Comparison of ENCODE assay signal across 7 cellular contexts in the genomic region with DNA sequence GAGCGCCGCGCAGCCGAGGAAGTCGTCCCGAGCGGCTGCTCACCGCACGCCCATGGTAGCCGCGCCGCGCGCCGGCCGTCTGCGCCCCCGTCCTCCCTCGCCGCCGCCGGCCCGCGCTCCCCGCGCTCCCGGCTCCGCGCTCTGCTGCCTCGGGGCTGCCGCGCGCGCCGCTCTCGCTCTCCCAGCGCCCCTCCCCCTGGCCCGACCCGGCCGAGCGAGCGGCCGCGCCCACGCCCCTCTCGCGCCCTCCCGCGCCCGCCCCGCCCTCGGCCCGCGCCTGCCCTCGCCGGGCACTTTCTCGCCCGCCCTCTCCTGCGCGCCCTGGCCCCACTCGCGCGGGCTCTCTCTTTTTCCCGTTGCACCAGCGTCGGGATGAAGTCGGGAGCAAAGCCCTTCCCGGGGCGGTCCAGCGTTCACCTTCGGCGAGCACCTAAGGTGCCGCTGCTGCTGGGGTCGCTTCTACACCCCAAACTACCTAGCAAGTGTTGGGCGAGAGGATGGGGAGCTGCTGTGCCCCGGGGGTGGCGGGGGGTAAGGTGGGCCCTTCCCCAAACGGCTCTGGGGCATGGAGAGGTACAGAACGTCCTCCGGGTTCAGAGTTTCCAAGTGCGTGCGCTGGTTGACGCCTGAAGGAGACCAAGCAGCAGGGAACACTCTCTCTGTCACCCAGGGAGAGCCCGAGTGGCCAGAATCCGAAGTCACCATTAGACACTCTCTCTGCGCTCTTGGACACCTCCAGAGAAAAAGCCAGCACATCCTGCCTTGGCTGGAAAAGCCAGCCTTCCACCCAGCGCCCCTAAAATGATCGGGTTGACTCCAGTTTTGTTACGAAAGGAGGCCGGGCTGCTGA. TPM values are rescaled to one million over a fixed set of nuclear protein-coding genes. Genes with fewer than 3 reads are reported as not detected.
DNase-seq lines count a peak whose midpoint lies in the region; TF ChIP-seq lines count a peak whose summit lies in the region.

A gene (minus strand): TSS at position 146 of the 850 bp plus-strand sequence. CDS start 187 bp downstream, outside the sequence.

- no peak within 1 kb of the TSS; the same call in 1 of the 2 replicates for H3K27ac ChIP-seq in HUES6 (ENCODE audit: low read depth, low read length)
- H3K27ac ChIP-seq in brain microvascular endothelial cell, result no peak within 1 kb of the TSS
- H3K27ac ChIP-seq in subcutaneous abdominal adipose tissue (ENCODE audit: low read depth, low read length), result no peak within 1 kb of the TSS
- no peak within 1 kb of the TSS for H3K27ac ChIP-seq in PC-9

- DNase-seq in brain microvascular endothelial cell (no peak), kidney epithelial cell (ENCODE audit: low read depth) (no peak), T-helper 1 cell (no peak), PC-9 (no peak), HPDE6-E6E7 (ENCODE audit: extremely low spot score) (no peak)

- no peak within 1 kb of the TSS for H2AFZ ChIP-seq in PC-9

- intact Hi-C loops in PC-9 (cut with micrococcal nuclease; ENCODE audit: unreplicated experiment), result no loop called here

- H3K4me3 ChIP-seq in HUES6 (ENCODE audit: low read depth, low read length) (peak within 1 kb of the TSS; percentile 71), brain microvascular endothelial cell (ENCODE audit: low read depth, low read length) (peak within 1 kb of the TSS; percentile 56), kidney epithelial cell (ENCODE audit: low read depth, low read length) (peak within 1 kb of the TSS; percentile 42), subcutaneous abdominal adipose tissue (ENCODE audit: low read depth in 1 of 5, low read length in 5 of 5) (peak within 1 kb of the TSS; percentile 62 to 69 (median 66)), PC-9 (no peak within 1 kb of the TSS)

- no peaks in the 10 kb centered on the region for H3K9me2 ChIP-seq in PC-9 (ENCODE audit: insufficient read depth)

- no peaks in the 10 kb centered on the region for H3F3A ChIP-seq in PC-9 (ENCODE audit: insufficient read depth, low read depth)

- H3K4me1 ChIP-seq in HUES6 (ENCODE audit: control insufficient read depth, insufficient read depth, low read length) (peaks cover 3% of the 10 kb centered on the region; the same call in 1 of the 2 replicates), subcutaneous abdominal adipose tissue (ENCODE audit: control insufficient read depth in 5 of 5, insufficient read depth in 5 of 5, low read length in 5 of 5) (peaks cover 0 to 28% (median 15%) of the 10 kb centered on the region in 5 donors), PC-9 (replicated peaks; ENCODE audit: insufficient read depth) (no peaks in the 10 kb centered on the region)

- POLR2A ChIA-PET in PC-9 (lab: Charles Lee; ENCODE audit: unreplicated experiment), result no interaction called here

- H3K9ac ChIP-seq in HUES6 (ENCODE audit: low read length) (peak within 1 kb of the TSS; percentile 62), subcutaneous abdominal adipose tissue (ENCODE audit: low read length in 5 of 5) (peak within 1 kb of the TSS in 2 of 5 donors; percentile 37 to 56)

- H3K79me2 ChIP-seq in PC-9 (ENCODE audit: low read depth), result no peaks in the 10 kb centered on the region

- H3K36me3 ChIP-seq in HUES6 (ENCODE audit: control insufficient read depth, insufficient read depth, low read length), result no peaks in the 10 kb centered on the region
- no peaks in the 10 kb centered on the region for H3K36me3 ChIP-seq in brain microvascular endothelial cell (replicated peaks)
- H3K36me3 ChIP-seq in kidney epithelial cell (ENCODE audit: control insufficient read depth, insufficient read depth, low read length), result no peaks in the 10 kb centered on the region
- no peaks in the 10 kb centered on the region for H3K36me3 ChIP-seq in subcutaneous abdominal adipose tissue (ENCODE audit: control insufficient read depth in 5 of 5, insufficient read depth in 5 of 5, low read length in 5 of 5)
- H3K36me3 ChIP-seq in PC-9 (ENCODE audit: low read depth), result no peaks in the 10 kb centered on the region

- in situ Hi-C loops in brain microvascular endothelial cell (cut with HindIII; ENCODE audit: low pct_ligation_motif_present, low sequenced_read_pairs), result no loop called here

- no peaks in the 10 kb centered on the region for H4K20me1 ChIP-seq in PC-9 (ENCODE audit: insufficient read depth)

- BruUV-seq in PC-9 (replicated peaks; lab: Mats Ljungman, UMichigan), result no TSS peak

- no peaks in the 10 kb centered on the region for H3K9me3 ChIP-seq in HUES6 (ENCODE audit: control insufficient read depth, insufficient read depth, low read depth, low read length)
- no peaks in the 10 kb centered on the region for H3K9me3 ChIP-seq in subcutaneous abdominal adipose tissue (ENCODE audit: control insufficient read depth in 5 of 5, low read length in 5 of 5)
- no peaks in the 10 kb centered on the region for H3K9me3 ChIP-seq in PC-9 (ENCODE audit: insufficient read depth, low read depth)

- H3K27me3 ChIP-seq in HUES6 (ENCODE audit: control insufficient read depth, insufficient read depth, low read length), result peaks cover 55% of the 10 kb centered on the region
- peaks cover 2% of the 10 kb centered on the region for H3K27me3 ChIP-seq in brain microvascular endothelial cell (replicated peaks)
- H3K27me3 ChIP-seq in kidney epithelial cell (ENCODE audit: control insufficient read depth, insufficient read depth, low read length), result peaks cover 14% of the 10 kb centered on the region
- peaks cover 13 to 24% (median 20%) of the 10 kb centered on the region in 5 donors for H3K27me3 ChIP-seq in subcutaneous abdominal adipose tissue (ENCODE audit: control insufficient read depth in 5 of 5, insufficient read depth in 4 of 5, low read length in 5 of 5)
- H3K27me3 ChIP-seq in PC-9 (ENCODE audit: insufficient read depth, low read depth), result peaks cover 29% of the 10 kb centered on the region

- no peak within 1 kb of the TSS for H3K4me2 ChIP-seq in PC-9

- CTCF ChIA-PET in PC-9 (lab: Charles Lee), result no interaction called here

- TF ChIP-seq CTCF in brain microvascular endothelial cell (IDR thresholded peaks at IDR 0.05; ENCODE audit: low read depth, low read length, missing control alignments), result no peak
- no peak for TF ChIP-seq CTCF in kidney epithelial cell (IDR thresholded peaks at IDR 0.05; ENCODE audit: insufficient read depth, low read length, poor library complexity, severe bottlenecking)
- TF ChIP-seq CTCF in PC-9 (conservative IDR thresholded peaks at IDR 0.05), result no peak

RNA-seq across cellular contexts. Expression of the gene that starts here (rescaled TPM):
- total RNA-seq in kidney epithelial cell (1.2 and 1.8 TPM in 2 replicates), PC-9 (2021) (not detected in 2 replicates)
